In genomic region chr10:851891-852290, GRCh38 we compare ENCODE assay signal across 9 cellular contexts.
DNase-seq lines count a peak whose midpoint lies in the region; ATAC-seq and TF ChIP-seq lines count a peak whose summit lies in the region.
"Had no signal": no experiment of that assay in that cellular context is flagged by ENCODE, and none has a peak within 500 bp of the region (broad histone marks: within the 10 kb centered on the region; RNA-seq: fewer than 3 reads in every experiment).

No MANE protein-coding gene starts in this region.

- peaks cover 15 to 93% (median 41%) of the 10 kb centered on the region in 3 donors for H3K36me3 Mint-ChIP-seq in naive thymus-derived CD8-positive, alpha-beta T cell

- in situ Hi-C loops in HAP-1 (cut with MboI; ENCODE audit: low sequenced_read_pairs), result no loop called here

- POLR2A ChIA-PET in naive thymus-derived CD8-positive, alpha-beta T cell (lab: Charles Lee), result no interaction called here

- H3K27me3 ChIP-seq in HAP-1 (ENCODE audit: low read depth), result no peaks in the 10 kb centered on the region

- H3K4me1 Mint-ChIP-seq in naive thymus-derived CD8-positive, alpha-beta T cell, result peaks cover 24 to 63% (median 49%) of the 10 kb centered on the region in 4 donors

- peak; percentile 87 for ATAC-seq in GM18873 (IDR thresholded peaks at IDR 0.05; ENCODE audit: low FRiP score, unreplicated experiment)
- ATAC-seq in GM21737 (IDR thresholded peaks at IDR 0.05; ENCODE audit: unreplicated experiment), result peak; percentile 63
- peak; percentile 87 for ATAC-seq in HG03558 (IDR thresholded peaks at IDR 0.05; ENCODE audit: extremely low read depth, unreplicated experiment)
- no peak for ATAC-seq in naive thymus-derived CD8-positive, alpha-beta T cell
- no peak for ATAC-seq in SK-N-SH treated with all-trans-retinoic acid at 6 μM for 48 hours

- H3K27ac Mint-ChIP-seq in naive thymus-derived CD8-positive, alpha-beta T cell, result peak overlapping the region in 6 of 10 donors; percentile 0 to 58 (median 9)

- H3K4me3 ChIP-seq in HAP-1, result no peak overlapping the region

- H3K27me3 Mint-ChIP-seq in naive thymus-derived CD8-positive, alpha-beta T cell, result no peaks in the 10 kb centered on the region

- no peaks in the 10 kb centered on the region for H3K9me3 ChIP-seq in HAP-1

- H3K4me1 ChIP-seq in HAP-1, result no peaks in the 10 kb centered on the region

- H3K36me3 ChIP-seq in HAP-1 (replicated peaks), result peaks cover 28% of the 10 kb centered on the region

- H3K9me3 Mint-ChIP-seq in naive thymus-derived CD8-positive, alpha-beta T cell, result peaks cover 0 to 22% (median 3%) of the 10 kb centered on the region in 9 donors

- peak overlapping the region in 1 of 10 donors; percentile 6 for H3K4me3 Mint-ChIP-seq in naive thymus-derived CD8-positive, alpha-beta T cell

- no peak for DNase-seq in naive thymus-derived CD8-positive, alpha-beta T cell
- DNase-seq in amygdala (lab: John Stamatoyannopoulos, UW), result no peak
- no peak for DNase-seq in HAP-1 (ENCODE audit: low spot score in 2 of 2)
- DNase-seq: activated CD8-positive, alpha-beta memory T cell treated with anti-CD3 and anti-CD28 coated beads, Interleukin-2, amount 50 U/mL, for 4 hours; NCI-H526 treated with DMSO at 0.1 percent for 48 hours had no signal

TF ChIP-seq in SK-N-SH treated with all-trans-retinoic acid at 6 μM for 48 hours, 23 proteins besides CTCF, POLR2A, EP300 and RAD21:
- TF ChIP-seq ZNF70 (CRISPR knock-in tag; IDR thresholded peaks at IDR 0.05) (no peak), CSDC2 (CRISPR knock-in tag; IDR thresholded peaks at IDR 0.05) (no peak), CSRNP3 (CRISPR knock-in tag; IDR thresholded peaks at IDR 0.05) (no peak), ESRRG (CRISPR knock-in tag; IDR thresholded peaks at IDR 0.05) (no peak), SNAI2 (CRISPR knock-in tag; IDR thresholded peaks at IDR 0.05) (no peak), PPARA (CRISPR knock-in tag; IDR thresholded peaks at IDR 0.05; ENCODE audit: borderline replicate concordance) (no peak), ZFP30 (CRISPR knock-in tag; IDR thresholded peaks at IDR 0.05) (no peak), PATZ1 (CRISPR knock-in tag; IDR thresholded peaks at IDR 0.05; ENCODE audit: borderline replicate concordance) (no peak), TCF4 (CRISPR knock-in tag; IDR thresholded peaks at IDR 0.05; ENCODE audit: borderline replicate concordance) (no peak), POU6F1 (CRISPR knock-in tag; IDR thresholded peaks at IDR 0.05; ENCODE audit: borderline replicate concordance, low read depth) (no peak), OSR1 (CRISPR knock-in tag; IDR thresholded peaks at IDR 0.05) (no peak), ISL1 (CRISPR knock-in tag; IDR thresholded peaks at IDR 0.05) (no peak), ARNTL (CRISPR knock-in tag; IDR thresholded peaks at IDR 0.05; ENCODE audit: borderline replicate concordance, low read depth) (no peak), ZNF565 (CRISPR knock-in tag; conservative IDR thresholded peaks at IDR 0.05; ENCODE audit: low read depth) (no peak), GLIS3 (CRISPR knock-in tag; IDR thresholded peaks at IDR 0.05) (no peak), BACH2 (CRISPR knock-in tag; IDR thresholded peaks at IDR 0.05; ENCODE audit: borderline replicate concordance) (no peak), TSHZ2 (CRISPR knock-in tag; IDR thresholded peaks at IDR 0.05) (no peak), ZFP3 (CRISPR knock-in tag; IDR thresholded peaks at IDR 0.05) (no peak)

Comparison
In these comparisons a context has a peak if more than half of its experiments do, and no peak if none do; other contexts are left out.
1. ATAC-seq: peak in GM18873 (single experiment), GM21737 (single experiment) and HG03558 (single experiment); none in naive thymus-derived CD8-positive, alpha-beta T cell (0 of 2) and SK-N-SH treated with all-trans-retinoic acid at 6 μM for 48 hours (single experiment).